1 cellular context compared by ENCODE assay signal in genomic region chr11:65500262-65501004, GRCh38.
TF ChIP-seq lines count a peak whose summit lies in the region.

No MANE protein-coding gene starts in this region.

TF ChIP-seq in HepG2, 621 proteins besides CTCF, POLR2A, EP300 and RAD21 (continued from another document):
- TF ChIP-seq ZNF691 (CRISPR knock-in tag; IDR thresholded peaks at IDR 0.05; ENCODE audit: borderline replicate concordance, low read depth) (no peak), HOXA7 (CRISPR knock-in tag; IDR thresholded peaks at IDR 0.05) (no peak), POLR2G (IDR thresholded peaks at IDR 0.05; ENCODE audit: low read depth, low read length) (peak; percentile 85), ZFX (CRISPR knock-in tag; IDR thresholded peaks at IDR 0.05; ENCODE audit: low read depth) (no peak), PHF20 (CRISPR knock-in tag; IDR thresholded peaks at IDR 0.05) (no peak), ZNF790 (CRISPR knock-in tag; IDR thresholded peaks at IDR 0.05; ENCODE audit: borderline replicate concordance) (peak; percentile 58; the same call in 1 of the 2 replicates), ATF3 (CRISPR knock-in tag; IDR thresholded peaks at IDR 0.05) (no peak), ZNF143 (CRISPR knock-in tag; IDR thresholded peaks at IDR 0.05) (no peak), ELF1 (CRISPR knock-in tag; IDR thresholded peaks at IDR 0.05) (no peak), ZNF451 (CRISPR knock-in tag; IDR thresholded peaks at IDR 0.05) (no peak), ETS1 (CRISPR knock-in tag; IDR thresholded peaks at IDR 0.05) (no peak), PAF1 (CRISPR knock-in tag; IDR thresholded peaks at IDR 0.05) (peak; percentile 77; the same call in 1 of the 2 replicates), STAG1 (CRISPR knock-in tag; IDR thresholded peaks at IDR 0.05) (no peak), ZNF619 (CRISPR knock-in tag; IDR thresholded peaks at IDR 0.05) (no peak), ZNF773 (CRISPR knock-in tag; IDR thresholded peaks at IDR 0.05; ENCODE audit: borderline replicate concordance) (no peak), UBTF (CRISPR knock-in tag; IDR thresholded peaks at IDR 0.05) (peak; percentile 49; the same call in 1 of the 2 replicates), RXRA (CRISPR knock-in tag; IDR thresholded peaks at IDR 0.05) (no peak), MED8 (CRISPR knock-in tag; IDR thresholded peaks at IDR 0.05; ENCODE audit: insufficient replicate concordance) (no peak), NFKB2 (CRISPR knock-in tag; IDR thresholded peaks at IDR 0.05; ENCODE audit: borderline replicate concordance) (no peak), PHF21A (CRISPR knock-in tag; IDR thresholded peaks at IDR 0.05) (no peak), RBM39 (IDR thresholded peaks at IDR 0.05; ENCODE audit: low read depth, low read length, poor library complexity, severe bottlenecking) (peak; percentile 47), ZNF543 (CRISPR knock-in tag; IDR thresholded peaks at IDR 0.05) (no peak), ZNF230 (CRISPR knock-in tag; IDR thresholded peaks at IDR 0.05) (no peak), ARID4A (CRISPR knock-in tag; IDR thresholded peaks at IDR 0.05; ENCODE audit: borderline replicate concordance) (peak; percentile 49; the same call in 1 of the 2 replicates), LRRFIP1 (CRISPR knock-in tag; conservative IDR thresholded peaks at IDR 0.05) (no peak), PHF8 (CRISPR knock-in tag; IDR thresholded peaks at IDR 0.05) (0 out of 2 replicates have a peak, but pooled peaks have one; percentile 15), REST (IDR thresholded peaks at IDR 0.05; ENCODE audit: borderline replicate concordance in 1 of 2, low read depth in 1 of 2, low read length in 2 of 2) (no peak), NFAT5 (CRISPR knock-in tag; IDR thresholded peaks at IDR 0.05) (no peak), ZNF333 (CRISPR knock-in tag; IDR thresholded peaks at IDR 0.05; ENCODE audit: borderline replicate concordance) (no peak), ATRX (CRISPR knock-in tag; IDR thresholded peaks at IDR 0.05; ENCODE audit: borderline replicate concordance) (no peak), GABPB1 (CRISPR knock-in tag; IDR thresholded peaks at IDR 0.05) (no peak), NFIC (IDR thresholded peaks at IDR 0.05; ENCODE audit: low read length) (peak; percentile 30; the same call in 1 of the 2 replicates)
TF ChIP-seq in HepG2: peak in this region for 32.
